Comparison of ENCODE assay signal across 18 cellular contexts in the genomic region with DNA sequence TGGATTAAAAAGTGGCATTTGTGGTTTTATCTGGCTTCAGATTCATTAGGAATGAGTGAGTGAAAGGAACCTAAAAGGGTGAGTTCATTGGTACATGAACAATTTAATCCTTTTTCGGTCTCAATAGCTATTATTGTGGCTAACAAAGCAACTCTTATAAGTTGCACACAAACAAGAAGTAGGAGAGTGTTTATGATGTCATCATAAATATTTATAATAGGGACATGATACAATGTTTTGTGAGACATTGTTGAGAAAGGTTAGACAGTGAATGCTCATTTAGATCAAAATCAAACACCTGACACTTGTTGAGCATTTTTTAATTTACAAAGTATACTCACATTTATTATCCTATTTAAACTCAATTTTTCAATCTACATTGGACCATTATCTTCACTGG.
DNase-seq lines count a peak whose midpoint lies in the region; ATAC-seq, FAIRE-seq and TF ChIP-seq lines count a peak whose summit lies in the region.
"Had no signal": no experiment of that assay in that cellular context is flagged by ENCODE, and none has a peak within 500 bp of the region (broad histone marks: within the 10 kb centered on the region; RNA-seq: fewer than 3 reads in every experiment).

No MANE protein-coding gene starts in this region.

- in situ Hi-C loops in HepG2 (cut with HindIII; ENCODE audit: extremely low pct_ligation_motif_present, low pct_unique_long_range_greater_than_20kb) = no loop called here

- peaks cover 19 to 28% of the 10 kb centered on the region in 2 donors for H3K27me3 Mint-ChIP-seq in natural killer cell treated with Interleukin-12 subunit alpha and Interleukin-12 subunit beta and Interleukin-15 and Interleukin-18, amount 100 ng/mL, for 72 hours

- POLR2A ChIA-PET in HepG2 (lab: Yijun Ruan, JAX) (no interaction called here), RWPE1 (lab: Yijun Ruan, JAX; ENCODE audit: low non-redundant PET) (no interaction called here)

- no peaks in the 10 kb centered on the region for H3K36me3 ChIP-seq in HepG2 (replicated peaks in 1 of 2; ENCODE audit: control insufficient read depth in 1 of 2, insufficient read depth in 2 of 2, low read length in 2 of 2)
- H3K36me3 ChIP-seq in right lobe of liver = no peaks in the 10 kb centered on the region
- no peaks in the 10 kb centered on the region for H3K36me3 ChIP-seq in upper lobe of right lung
- H3K36me3 ChIP-seq: BLaER1 treated with 17β-estradiol and CSF1 and Interleukin-3, amounts not matched to agents 10 nM and 100 nM; HAP-1 had no signal

- H2AFZ ChIP-seq in HepG2 (ENCODE audit: low read length) = no peak overlapping the region

- intact Hi-C loops in HepG2 (cut with micrococcal nuclease; ENCODE audit: unreplicated experiment) = no loop called here
- intact Hi-C loops in right lobe of liver (cut with DNase I) = no loop called here
- intact Hi-C loops in upper lobe of right lung (cut with DNase I) = no loop called here

- TF ChIP-seq CTCF in HepG2 (CRISPR knock-in tag; IDR thresholded peaks at IDR 0.05) (no peak), right lobe of liver (IDR thresholded peaks at IDR 0.05) (no peak), RWPE1 (conservative IDR thresholded peaks at IDR 0.05; ENCODE audit: low read depth) (no peak), upper lobe of right lung (IDR thresholded peaks at IDR 0.05) (no peak)

- TF ChIP-seq RAD21 in HepG2 (CRISPR knock-in tag; IDR thresholded peaks at IDR 0.05) = no peak

- TF ChIP-seq EP300 in HepG2 (IDR thresholded peaks at IDR 0.05; ENCODE audit: low read depth in 2 of 2, low read length in 2 of 2) = no peak
- TF ChIP-seq EP300 in HepG2 (CRISPR knock-in tag; IDR thresholded peaks at IDR 0.05; ENCODE audit: borderline replicate concordance) = no peak

- no peak overlapping the region for H3K4me2 ChIP-seq in HepG2 (ENCODE audit: low read depth, low read length)
- H3K4me2 ChIP-seq: BLaER1 treated with 17β-estradiol and CSF1 and Interleukin-3, amounts not matched to agents 10 nM and 100 nM had no signal

- H3K4me3 Mint-ChIP-seq in natural killer cell treated with Interleukin-12 subunit alpha and Interleukin-12 subunit beta and Interleukin-15 and Interleukin-18, amount 100 ng/mL, for 72 hours = no peak overlapping the region
- H3K4me3 Mint-ChIP-seq: CD4-positive, CD25-positive, alpha-beta regulatory T cell; HFFc6 had no signal

- H3K27me3 ChIP-seq in HepG2 (ENCODE audit: control insufficient read depth in 1 of 2, insufficient read depth in 2 of 2, low read length in 2 of 2) = no peaks in the 10 kb centered on the region
- H3K27me3 ChIP-seq in right lobe of liver = no peaks in the 10 kb centered on the region
- no peaks in the 10 kb centered on the region for H3K27me3 ChIP-seq in upper lobe of right lung
- H3K27me3 ChIP-seq: BLaER1 treated with 17β-estradiol and CSF1 and Interleukin-3, amounts not matched to agents 10 nM and 100 nM had no signal

- TF ChIP-seq POLR2A in HepG2 (IDR thresholded peaks at IDR 0.05; ENCODE audit: insufficient read depth in 1 of 2, low read depth in 2 of 2, low read length in 2 of 2) (no peak), right lobe of liver (IDR thresholded peaks at IDR 0.05) (no peak)

- CTCF ChIA-PET in HepG2 (lab: Yijun Ruan, JAX; ENCODE audit: low intra/inter-chr PET ratio, low total read pairs) (no interaction called here), RWPE1 (lab: Yijun Ruan, JAX) (no interaction called here)

- H3K9ac ChIP-seq in HepG2 (ENCODE audit: insufficient read depth, low read depth, low read length) = no peak overlapping the region
- H3K9ac ChIP-seq: BLaER1 treated with 17β-estradiol and CSF1 and Interleukin-3, amounts not matched to agents 10 nM and 100 nM had no signal

- no TSS peak for BruUV-seq in HepG2 (replicated peaks; lab: Mats Ljungman, UMichigan)

- WGBS in HepG2 (ENCODE audit: low lambda C conversion rate) = 0% methylated on average over 1 of the region's 1 CpG
- 64% methylated on average over 1 of the region's 1 CpG for WGBS in right lobe of liver (ENCODE audit: insufficient coverage, low coverage, low lambda C conversion rate, missing lambda C conversion rate)

- H4K20me1 ChIP-seq in HepG2 (ENCODE audit: insufficient read depth, low read length) = no peaks in the 10 kb centered on the region
- H4K20me1 ChIP-seq: BLaER1 treated with 17β-estradiol and CSF1 and Interleukin-3, amounts not matched to agents 10 nM and 100 nM had no signal

- ATAC-seq in HepG2 (no peak), right lobe of liver (no peak), HG03432 (IDR thresholded peaks at IDR 0.05; ENCODE audit: unreplicated experiment) (no peak), upper lobe of right lung (no peak)
- ATAC-seq in natural killer cell treated with Interleukin-12 subunit alpha and Interleukin-12 subunit beta and Interleukin-15 and Interleukin-18, amount 100 ng/mL, for 72 hours = no peak

- FAIRE-seq in HepG2 (lab: Jason Lieb, UNC) = no peak
- FAIRE-seq: H1, HTR-8/SVneo had no signal

- H3K4me3 ChIP-seq in HepG2 (replicated peaks in 1 of 3; ENCODE audit: insufficient read depth in 1 of 3, low read depth in 2 of 3, low read length in 3 of 3) (no peak overlapping the region), right lobe of liver (no peak overlapping the region), upper lobe of right lung (no peak overlapping the region)
- H3K4me3 ChIP-seq: BLaER1 treated with 17β-estradiol and CSF1 and Interleukin-3, amounts not matched to agents 10 nM and 100 nM; HAP-1 had no signal

- no peaks in the 10 kb centered on the region for H3K4me1 Mint-ChIP-seq in natural killer cell treated with Interleukin-12 subunit alpha and Interleukin-12 subunit beta and Interleukin-15 and Interleukin-18, amount 100 ng/mL, for 72 hours (ENCODE audit: low read depth in 2 of 2)
- H3K4me1 Mint-ChIP-seq: CD4-positive, CD25-positive, alpha-beta regulatory T cell had no signal

- peaks cover 3% of the 10 kb centered on the region for H3K9me3 Mint-ChIP-seq in natural killer cell treated with Interleukin-12 subunit alpha and Interleukin-12 subunit beta and Interleukin-15 and Interleukin-18, amount 100 ng/mL, for 72 hours
- H3K9me3 Mint-ChIP-seq: HFFc6 had no signal

- H3K9me3 ChIP-seq in HepG2 (ENCODE audit: low read length) (no peaks in the 10 kb centered on the region), right lobe of liver (no peaks in the 10 kb centered on the region), upper lobe of right lung (no peaks in the 10 kb centered on the region)
- H3K9me3 ChIP-seq: BLaER1 treated with 17β-estradiol and CSF1 and Interleukin-3, amounts not matched to agents 10 nM and 100 nM; HAP-1 had no signal

- H3K79me2 ChIP-seq in HepG2 (ENCODE audit: insufficient read depth, low read length) = no peaks in the 10 kb centered on the region

- no peak overlapping the region for H3K27ac Mint-ChIP-seq in natural killer cell treated with Interleukin-12 subunit alpha and Interleukin-12 subunit beta and Interleukin-15 and Interleukin-18, amount 100 ng/mL, for 72 hours
- H3K27ac Mint-ChIP-seq: CD4-positive, CD25-positive, alpha-beta regulatory T cell; HFFc6 had no signal

- H3K4me1 ChIP-seq in HepG2 (ENCODE audit: insufficient read depth, low read length) = no peaks in the 10 kb centered on the region
- H3K4me1 ChIP-seq in right lobe of liver = no peaks in the 10 kb centered on the region
- no peaks in the 10 kb centered on the region for H3K4me1 ChIP-seq in upper lobe of right lung
- H3K4me1 ChIP-seq: HAP-1 had no signal

- DNase-seq in HepG2 (ENCODE audit: low spot score) (no peak), right lobe of liver (no peak), inferior parietal cortex (ENCODE audit: extremely low spot score) (peak; percentile 68), putamen (ENCODE audit: low spot score) (peak; percentile 76), RWPE1 (ENCODE audit: low spot score) (no peak), upper lobe of right lung (no peak)
- DNase-seq in natural killer cell treated with Interleukin-12 subunit alpha and Interleukin-12 subunit beta and Interleukin-15 and Interleukin-18, amount 100 ng/mL, for 72 hours (ENCODE audit: low spot score) = no peak
- DNase-seq: AML-193; Calu3; CD4-positive, CD25-positive, alpha-beta regulatory T cell; DMS 273 treated with DMSO at 0.1 percent for 48 hours; HFFc6 had no signal

- H3K27ac ChIP-seq in HepG2 (ENCODE audit: extremely low read length, insufficient read depth, low read length) (no peak overlapping the region), right lobe of liver (no peak overlapping the region), RWPE1 (no peak overlapping the region), upper lobe of right lung (no peak overlapping the region)
- H3K27ac ChIP-seq: 22Rv1; BLaER1 treated with 17β-estradiol and CSF1 and Interleukin-3, amounts not matched to agents 10 nM and 100 nM had no signal

- no peaks in the 10 kb centered on the region for H3K36me3 Mint-ChIP-seq in natural killer cell treated with Interleukin-12 subunit alpha and Interleukin-12 subunit beta and Interleukin-15 and Interleukin-18, amount 100 ng/mL, for 72 hours
- H3K36me3 Mint-ChIP-seq: CD4-positive, CD25-positive, alpha-beta regulatory T cell had no signal

TF ChIP-seq in HepG2, 621 proteins besides CTCF, POLR2A, EP300 and RAD21:
- TF ChIP-seq ZNF414 (CRISPR knock-in tag; IDR thresholded peaks at IDR 0.05) = no peak
- no peak for TF ChIP-seq POLR2G (IDR thresholded peaks at IDR 0.05; ENCODE audit: low read depth, low read length)
- TF ChIP-seq ATF7 (IDR thresholded peaks at IDR 0.05) = peak; percentile 79
- TF ChIP-seq ATF7 (CRISPR knock-in tag; IDR thresholded peaks at IDR 0.05) = no peak
- TF ChIP-seq, protein P1, sequence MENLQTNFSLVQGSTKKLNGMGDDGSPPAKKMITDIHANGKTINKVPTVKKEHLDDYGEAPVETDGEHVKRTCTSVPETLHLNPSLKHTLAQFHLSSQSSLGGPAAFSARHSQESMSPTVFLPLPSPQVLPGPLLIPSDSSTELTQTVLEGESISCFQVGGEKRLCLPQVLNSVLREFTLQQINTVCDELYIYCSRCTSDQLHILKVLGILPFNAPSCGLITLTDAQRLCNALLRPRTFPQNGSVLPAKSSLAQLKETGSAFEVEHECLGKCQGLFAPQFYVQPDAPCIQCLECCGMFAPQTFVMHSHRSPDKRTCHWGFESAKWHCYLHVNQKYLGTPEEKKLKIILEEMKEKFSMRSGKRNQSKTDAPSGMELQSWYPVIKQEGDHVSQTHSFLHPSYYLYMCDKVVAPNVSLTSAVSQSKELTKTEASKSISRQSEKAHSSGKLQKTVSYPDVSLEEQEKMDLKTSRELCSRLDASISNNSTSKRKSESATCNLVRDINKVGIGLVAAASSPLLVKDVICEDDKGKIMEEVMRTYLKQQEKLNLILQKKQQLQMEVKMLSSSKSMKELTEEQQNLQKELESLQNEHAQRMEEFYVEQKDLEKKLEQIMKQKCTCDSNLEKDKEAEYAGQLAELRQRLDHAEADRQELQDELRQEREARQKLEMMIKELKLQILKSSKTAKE (CRISPR knock-in tag; IDR thresholded peaks at IDR 0.05; ENCODE audit: borderline replicate concordance) = no peak
- no peak for TF ChIP-seq ZNF367 (CRISPR knock-in tag; IDR thresholded peaks at IDR 0.05; ENCODE audit: borderline replicate concordance)

Comparison
In these comparisons a context has a peak if more than half of its experiments do, and no peak if none do; other contexts are left out.
1. DNase-seq: peak in inferior parietal cortex (single experiment) and putamen (single experiment); none in HepG2 (single experiment), right lobe of liver (0 of 3), natural killer cell treated with Interleukin-12 subunit alpha and Interleukin-12 subunit beta and Interleukin-15 and Interleukin-18, amount 100 ng/mL, for 72 hours (single experiment), RWPE1 (single experiment) and upper lobe of right lung (single experiment).